ENCODE assay signal across 25 cellular contexts in the genomic region with DNA sequence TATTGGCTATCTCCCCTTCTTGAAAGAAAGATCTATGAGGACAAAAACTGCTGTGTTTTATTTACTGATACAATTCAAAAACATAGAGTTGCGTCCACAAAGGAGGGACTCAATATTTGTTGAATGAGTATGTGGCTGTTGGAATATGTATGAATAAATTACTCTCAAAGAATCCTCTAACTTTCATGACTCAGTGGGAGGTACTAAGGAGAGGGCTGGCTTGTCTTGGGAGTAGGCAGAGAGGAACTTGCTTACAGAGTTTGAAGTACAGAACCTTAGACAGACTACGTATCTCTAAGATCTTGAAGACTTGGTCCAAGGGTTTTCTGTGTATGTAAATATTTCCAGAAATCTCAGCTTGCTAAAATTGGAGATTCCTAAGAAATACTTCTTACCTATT.
DNase-seq lines count a peak whose midpoint lies in the region; ATAC-seq and TF ChIP-seq lines count a peak whose summit lies in the region.
"Had no signal": no experiment of that assay in that cellular context is flagged by ENCODE, and none has a peak within 500 bp of the region (broad histone marks: within the 10 kb centered on the region; RNA-seq: fewer than 3 reads in every experiment).

No MANE protein-coding gene starts in this region.

- H3K36me3 ChIP-seq in PC-3 (ENCODE audit: low read depth, low read length): no peaks in the 10 kb centered on the region
- no peaks in the 10 kb centered on the region for H3K36me3 ChIP-seq in osteoblast (ENCODE audit: insufficient read depth, low read length)
- H3K36me3 ChIP-seq: sigmoid colon, thyroid gland had no signal

- no peak overlapping the region for H3K27ac Mint-ChIP-seq in effector memory CD8-positive, alpha-beta T cell
- H3K27ac Mint-ChIP-seq: activated CD4-positive, alpha-beta T cell treated with anti-CD3 and anti-CD28 coated beads, Interleukin-2, amount 10 ng/mL, durations not matched to agents 7 days and 5 days; activated T-helper 1 cell treated with anti-CD3 and anti-CD28 coated beads, Interleukin-12 subunit alpha, Interleukin-12 subunit beta, Interleukin-2, Interleukin-4 antibody, amounts not matched to agents 30 ng/mL and 10 ng/mL and 1 ng/mL, durations not matched to agents 14 hours and 24 hours and 36 hours; CD4-positive, alpha-beta memory T cell; stimulated activated naive CD8-positive, alpha-beta T cell treated with anti-CD3 and anti-CD28 coated beads, Interleukin-15, Interleukin-2, amounts not matched to agents 100 ng/mL and 50 ng/mL, for 24 hours had no signal

- CTCF ChIA-PET in PC-3 (lab: Charles Lee): no interaction called here

- H3F3A ChIP-seq in PC-3 (ENCODE audit: low read length, unreplicated experiment): no peaks in the 10 kb centered on the region

- no peak overlapping the region for H3K27ac ChIP-seq in PC-3 (ENCODE audit: low read length)
- H3K27ac ChIP-seq in osteoblast (ENCODE audit: low read depth, low read length): no peak overlapping the region
- H3K27ac ChIP-seq: sigmoid colon, thyroid gland, VCaP had no signal

- no peak for TF ChIP-seq CTCF in PC-3 (conservative IDR thresholded peaks at IDR 0.05; ENCODE audit: low read depth, low read length)
- no peak for TF ChIP-seq CTCF in epithelial cell of esophagus (IDR thresholded peaks at IDR 0.05; ENCODE audit: insufficient read depth, low read depth, low read length, missing control alignments)
- no peak for TF ChIP-seq CTCF in osteoblast (IDR thresholded peaks at IDR 0.05; ENCODE audit: extremely low read depth, low read depth, low read length)

- H2AFZ ChIP-seq in PC-3 (ENCODE audit: low read length) (no peak overlapping the region), osteoblast (ENCODE audit: low read length) (no peak overlapping the region)

- DNase-seq in EL (peak; percentile 34), PC-3 (peak; percentile 56), epithelial cell of esophagus (ENCODE audit: low read depth) (peak; percentile 59), osteoblast (ENCODE audit: insufficient read length, low spot score, missing footprints) (peak; percentile 42), Ammon's horn (ENCODE audit: low spot score) (no peak)
- no peak for DNase-seq in activated T-cell treated with anti-CD3 and anti-CD28 coated beads, Interleukin-2, amount 50 U/mL, for 1 hour
- no peak for DNase-seq in effector memory CD8-positive, alpha-beta T cell
- DNase-seq: activated CD4-positive, alpha-beta T cell treated with anti-CD3 and anti-CD28 coated beads, Interleukin-2, amount 10 ng/mL, durations not matched to agents 7 days and 5 days; activated naive CD4-positive, alpha-beta T cell treated with anti-CD3 and anti-CD28 coated beads, Interleukin-2, amount 50 U/mL, for 16 hours; aorta; CD4-positive, alpha-beta memory T cell; DMS 273 treated with DMSO at 0.1 percent for 48 hours; effector CD8-positive, alpha-beta T cell; glutamatergic neuron; kidney glomerular epithelial cell; mammary epithelial cell; NCI-H69; sigmoid colon; T-helper 2 cell; thyroid gland had no signal

- no peak overlapping the region for H3K9ac ChIP-seq in PC-3 (ENCODE audit: low read length)

- H3K4me2 ChIP-seq in PC-3 (ENCODE audit: low read length) (no peak overlapping the region), osteoblast (ENCODE audit: insufficient read depth, low read length) (peak overlapping the region; percentile 20)

- intact Hi-C loops in PC-3 (cut with micrococcal nuclease): loop anchor here (10.0 kb wide), 2 partner anchors 140 to 830 kb away; partner anchors contain the start of gene OPN5

- no peaks in the 10 kb centered on the region for H3K9me3 ChIP-seq in PC-3 (ENCODE audit: low read length)
- H3K9me3 ChIP-seq in osteoblast (ENCODE audit: low read depth, low read length): no peaks in the 10 kb centered on the region
- H3K9me3 ChIP-seq: sigmoid colon, thyroid gland had no signal

- H3K9me2 ChIP-seq in PC-3 (replicated peaks; ENCODE audit: low read length): no peaks in the 10 kb centered on the region

- H3K4me1 ChIP-seq in PC-3 (ENCODE audit: insufficient read depth, low read length) (peaks cover 15% of the 10 kb centered on the region), osteoblast (ENCODE audit: insufficient read depth, low read length) (peaks cover 23% of the 10 kb centered on the region)
- H3K4me1 ChIP-seq: sigmoid colon, thyroid gland had no signal

- H3K27me3 Mint-ChIP-seq in effector memory CD8-positive, alpha-beta T cell: no peaks in the 10 kb centered on the region
- H3K27me3 Mint-ChIP-seq: activated CD4-positive, alpha-beta T cell treated with anti-CD3 and anti-CD28 coated beads, Interleukin-2, amount 10 ng/mL, durations not matched to agents 7 days and 5 days; CD4-positive, alpha-beta memory T cell; stimulated activated naive CD8-positive, alpha-beta T cell treated with anti-CD3 and anti-CD28 coated beads, Interleukin-15, Interleukin-2, amounts not matched to agents 100 ng/mL and 50 ng/mL, for 24 hours had no signal

- ATAC-seq in PC-3: peak; percentile 66
- no peak for ATAC-seq in HG03378 (IDR thresholded peaks at IDR 0.05; ENCODE audit: unreplicated experiment)
- ATAC-seq in effector memory CD8-positive, alpha-beta T cell (replicated peaks): no peak

- POLR2A ChIA-PET in PC-3 (lab: Charles Lee; ENCODE audit: unreplicated experiment): interaction anchor here (0.7 kb wide), 1 partner anchor 132 kb away, joined by 13 read pairs; no protein-coding TSS in a partner anchor

- no peaks in the 10 kb centered on the region for H3K79me2 ChIP-seq in PC-3 (ENCODE audit: low read length)
- H3K79me2 ChIP-seq in osteoblast (ENCODE audit: insufficient read depth, low read length): no peaks in the 10 kb centered on the region

- BruUV-seq in PC-3 (replicated peaks; lab: Mats Ljungman, UMichigan): no TSS peak

- H3K4me3 Mint-ChIP-seq in effector memory CD8-positive, alpha-beta T cell: no peak overlapping the region
- H3K4me3 Mint-ChIP-seq: activated CD4-positive, alpha-beta T cell treated with anti-CD3 and anti-CD28 coated beads, Interleukin-2, amount 10 ng/mL, durations not matched to agents 7 days and 5 days; activated T-helper 1 cell treated with anti-CD3 and anti-CD28 coated beads, Interleukin-12 subunit alpha, Interleukin-12 subunit beta, Interleukin-2, Interleukin-4 antibody, amounts not matched to agents 30 ng/mL and 10 ng/mL and 1 ng/mL, durations not matched to agents 14 hours and 24 hours and 36 hours; CD4-positive, alpha-beta memory T cell; neural crest cell; stimulated activated naive CD8-positive, alpha-beta T cell treated with anti-CD3 and anti-CD28 coated beads, Interleukin-15, Interleukin-2, amounts not matched to agents 100 ng/mL and 50 ng/mL, for 24 hours had no signal

- H3K27me3 ChIP-seq in PC-3 (ENCODE audit: low read length): no peaks in the 10 kb centered on the region
- no peaks in the 10 kb centered on the region for H3K27me3 ChIP-seq in osteoblast (ENCODE audit: insufficient read depth, low read length)
- H3K27me3 ChIP-seq: sigmoid colon, thyroid gland had no signal

- H3K4me1 Mint-ChIP-seq in effector memory CD8-positive, alpha-beta T cell (ENCODE audit: low read depth in 2 of 2): no peaks in the 10 kb centered on the region
- H3K4me1 Mint-ChIP-seq: activated CD4-positive, alpha-beta T cell treated with anti-CD3 and anti-CD28 coated beads, Interleukin-2, amount 10 ng/mL, durations not matched to agents 7 days and 5 days; CD4-positive, alpha-beta memory T cell; neural crest cell had no signal

- H4K20me1 ChIP-seq in PC-3 (ENCODE audit: low read length) (no peaks in the 10 kb centered on the region), osteoblast (ENCODE audit: insufficient read depth, low read length) (no peaks in the 10 kb centered on the region)

- H3K9me3 Mint-ChIP-seq in effector memory CD8-positive, alpha-beta T cell: peaks cover 10% of the 10 kb centered on the region in 2 donors
- H3K9me3 Mint-ChIP-seq: activated T-helper 1 cell treated with anti-CD3 and anti-CD28 coated beads, Interleukin-12 subunit alpha, Interleukin-12 subunit beta, Interleukin-2, Interleukin-4 antibody, amounts not matched to agents 30 ng/mL and 10 ng/mL and 1 ng/mL, durations not matched to agents 14 hours and 24 hours and 36 hours had no signal

- no peaks in the 10 kb centered on the region for H3K36me3 Mint-ChIP-seq in effector memory CD8-positive, alpha-beta T cell (ENCODE audit: insufficient read depth)
- H3K36me3 Mint-ChIP-seq: CD4-positive, alpha-beta memory T cell had no signal

- H3K4me3 ChIP-seq in PC-3 (ENCODE audit: low read length) (no peak overlapping the region), epithelial cell of esophagus (ENCODE audit: low read length) (no peak overlapping the region), osteoblast (ENCODE audit: insufficient read depth, low read length) (no peak overlapping the region)
- H3K4me3 ChIP-seq: sigmoid colon, thyroid gland had no signal

Comparison
In these comparisons a context has a peak if more than half of its experiments do, and no peak if none do; other contexts are left out.
1. DNase-seq: peak in EL (single experiment), PC-3 (single experiment), epithelial cell of esophagus (single experiment) and osteoblast (single experiment); none in Ammon's horn (single experiment), activated T-cell treated with anti-CD3 and anti-CD28 coated beads, Interleukin-2, amount 50 U/mL, for 1 hour (single experiment) and effector memory CD8-positive, alpha-beta T cell (0 of 3).